Comparison of ENCODE assay signal across 9 cellular contexts in the genomic region with DNA sequence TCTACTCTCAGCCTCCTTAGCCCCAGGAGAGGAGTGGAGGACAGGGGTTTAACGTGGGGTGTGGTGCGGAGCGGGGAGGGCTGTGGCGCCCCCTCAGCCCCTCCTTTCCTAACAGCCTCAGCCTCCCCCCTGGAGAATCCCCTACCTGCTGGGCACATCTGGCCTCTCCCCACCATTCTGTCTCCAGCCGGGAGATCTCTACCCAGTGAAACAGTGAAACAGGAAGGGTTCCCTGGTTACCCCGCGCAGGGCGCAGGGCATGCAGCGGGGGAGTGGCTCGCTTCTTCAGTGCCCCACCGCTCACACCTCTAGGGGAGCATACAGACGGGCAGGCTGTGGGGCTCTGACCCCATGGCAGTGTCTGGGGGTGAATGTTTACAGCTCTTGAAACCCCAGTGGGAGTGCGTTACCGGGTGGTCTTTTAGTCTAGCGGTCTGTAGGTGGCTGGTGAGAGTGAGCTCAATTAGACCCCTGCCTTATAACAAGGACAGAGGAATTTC. TPM values are rescaled to one million over a fixed set of nuclear protein-coding genes. Genes with fewer than 3 reads are reported as not detected.
DNase-seq lines count a peak whose midpoint lies in the region; ATAC-seq and TF ChIP-seq lines count a peak whose summit lies in the region.
"Had no signal": no experiment of that assay in that cellular context is flagged by ENCODE, and none has a peak within 500 bp of the region (broad histone marks: within the 10 kb centered on the region; RNA-seq: fewer than 3 reads in every experiment).

No MANE protein-coding gene starts in this region.

- H3K36me3 ChIP-seq in A673 (ENCODE audit: insufficient read depth, low read length, poor library complexity, severe bottlenecking) (no peaks in the 10 kb centered on the region), HEK293 (ENCODE audit: control insufficient read depth in 2 of 2, insufficient read depth in 1 of 2, low read length in 2 of 2) (no peaks in the 10 kb centered on the region), mesendoderm (ENCODE audit: control insufficient read depth, insufficient read depth, low read length) (no peaks in the 10 kb centered on the region), testis (ENCODE audit: low read depth, missing control alignments) (no peaks in the 10 kb centered on the region)

- intact Hi-C loops in A673 (cut with micrococcal nuclease; ENCODE audit: unreplicated experiment), result no loop called here
- intact Hi-C loops in testis (cut with DNase I; ENCODE audit: low total_unique reads), result no loop called here

- H3K4me2 ChIP-seq in mesendoderm (ENCODE audit: low read length), result no peak overlapping the region

- no peak for DNase-seq in A673 (ENCODE audit: low spot score)
- DNase-seq in activated naive CD4-positive, alpha-beta T cell treated with anti-CD3 and anti-CD28 coated beads, Interleukin-2, amount 50 U/mL, for 72 hours (ENCODE audit: low spot score in 2 of 2), result no peak
- no peak for DNase-seq in mesendoderm
- no peak for DNase-seq in SHP77 (lab: John Stamatoyannopoulos, UW)
- DNase-seq in 8988T, result no peak
- DNase-seq in testis, result no peak
- DNase-seq: NCI-H1092 had no signal

- H3K9ac ChIP-seq in mesendoderm (ENCODE audit: low read length), result no peak overlapping the region

- H3K27ac ChIP-seq in A673 (ENCODE audit: low read depth, low read length, poor library complexity, severe bottlenecking), result peak overlapping the region; percentile 78
- no peak overlapping the region; the same call in 1 of the 2 replicates for H3K27ac ChIP-seq in HEK293 (ENCODE audit: extremely low read depth, low read depth, low read length)
- no peak overlapping the region for H3K27ac ChIP-seq in mesendoderm (ENCODE audit: low read depth, low read length)
- H3K27ac ChIP-seq in testis, result no peak overlapping the region

- no TSS peak for BruUV-seq in A673 (replicated peaks; lab: Mats Ljungman, UMichigan)

- H2BK120ac ChIP-seq in mesendoderm (ENCODE audit: low read depth, low read length), result no peak overlapping the region

- H3K4ac ChIP-seq in mesendoderm (ENCODE audit: low read depth, low read length), result no peak overlapping the region

- no peak overlapping the region for H3K18ac ChIP-seq in mesendoderm (ENCODE audit: low read length)

- no peak for TF ChIP-seq POLR2A in testis (IDR thresholded peaks at IDR 0.05)

- peak overlapping the region; percentile 60 for H3K56ac ChIP-seq in mesendoderm (ENCODE audit: low read length)

- no peak overlapping the region for H2AK5ac ChIP-seq in mesendoderm (ENCODE audit: low read length)

- no peaks in the 10 kb centered on the region for H3K36me3 Mint-ChIP-seq in activated naive CD4-positive, alpha-beta T cell treated with anti-CD3 and anti-CD28 coated beads, Interleukin-2, amount 50 U/mL, for 72 hours

- H2BK5ac ChIP-seq in mesendoderm (ENCODE audit: low read length), result no peak overlapping the region

- POLR2A ChIA-PET in A673 (lab: Charles Lee; ENCODE audit: low non-redundant PET), result no interaction called here
- POLR2A ChIA-PET in HEK293 (lab: Yijun Ruan, JAX), result no interaction called here

- no peaks in the 10 kb centered on the region for H3K9me3 Mint-ChIP-seq in activated naive CD4-positive, alpha-beta T cell treated with anti-CD3 and anti-CD28 coated beads, Interleukin-2, amount 50 U/mL, for 72 hours

- H4K8ac ChIP-seq in mesendoderm (ENCODE audit: low read depth, low read length), result no peak overlapping the region

- no peaks in the 10 kb centered on the region for H3K79me2 ChIP-seq in mesendoderm (ENCODE audit: control insufficient read depth, insufficient read depth, low read length)

- no peak overlapping the region for H2BK15ac ChIP-seq in mesendoderm (replicated peaks; ENCODE audit: low read depth)

- TF ChIP-seq CTCF in A673 (conservative IDR thresholded peaks at IDR 0.05; ENCODE audit: low read depth, low read length), result no peak
- no peak; the same call in 1 of the 2 replicates for TF ChIP-seq CTCF in HEK293 (tag by site-specific recombination; IDR thresholded peaks at IDR 0.05)
- no peak for TF ChIP-seq CTCF in testis (IDR thresholded peaks at IDR 0.05)

- H3K79me1 ChIP-seq in mesendoderm (ENCODE audit: low read length), result no peaks in the 10 kb centered on the region

- H4K5ac ChIP-seq in mesendoderm (ENCODE audit: low read length), result no peak overlapping the region

- H3K27me3 ChIP-seq in A673 (replicated peaks; ENCODE audit: insufficient read depth, low read depth, low read length, poor library complexity) (no peaks in the 10 kb centered on the region), mesendoderm (ENCODE audit: insufficient read depth, low read length, poor library complexity) (no peaks in the 10 kb centered on the region), testis (no peaks in the 10 kb centered on the region)

- no peaks in the 10 kb centered on the region for H3K9me3 ChIP-seq in A673 (ENCODE audit: low read depth, low read length, poor library complexity, severe bottlenecking)
- H3K9me3 ChIP-seq in HEK293 (ENCODE audit: control insufficient read depth, insufficient read depth, low read depth, low read length), result no peaks in the 10 kb centered on the region
- no peaks in the 10 kb centered on the region for H3K9me3 ChIP-seq in testis

- CTCF ChIA-PET in A673 (lab: Charles Lee) (no interaction called here), HEK293 (lab: Yijun Ruan, JAX) (interaction anchor here (0.6 to 1.9 kb wide), 4 partner anchors 33 to 262 kb away, joined by 3 to 11 read pairs (median 4); no protein-coding TSS in a partner anchor)

- H3K4me3 ChIP-seq in A673 (ENCODE audit: low read depth, low read length, poor library complexity, severe bottlenecking) (no peak overlapping the region), HEK293 (ENCODE audit: low read depth, low read length) (no peak overlapping the region), mesendoderm (ENCODE audit: low read length) (no peak overlapping the region), testis (no peak overlapping the region)

- H3K27ac Mint-ChIP-seq in activated naive CD4-positive, alpha-beta T cell treated with anti-CD3 and anti-CD28 coated beads, Interleukin-2, amount 50 U/mL, for 72 hours, result peak overlapping the region; percentile 79 to 88

- ATAC-seq in activated naive CD4-positive, alpha-beta T cell treated with anti-CD3 and anti-CD28 coated beads, Interleukin-2, amount 50 U/mL, for 72 hours, result no peak
- ATAC-seq in HG03457 (IDR thresholded peaks at IDR 0.05; ENCODE audit: unreplicated experiment), result no peak

- no peak overlapping the region for H3K23ac ChIP-seq in mesendoderm (ENCODE audit: low read length)

- H3K4me1 ChIP-seq in A673 (ENCODE audit: insufficient read depth, low read length, poor library complexity, severe bottlenecking), result peaks cover 39% of the 10 kb centered on the region
- no peaks in the 10 kb centered on the region for H3K4me1 ChIP-seq in HEK293 (ENCODE audit: control insufficient read depth, insufficient read depth, low read length)
- H3K4me1 ChIP-seq in mesendoderm (ENCODE audit: control insufficient read depth, low read depth, low read length), result peaks cover 15% of the 10 kb centered on the region
- H3K4me1 ChIP-seq in testis, result peaks cover 19% of the 10 kb centered on the region

- no CpG with 5 or more reads among the region's 15 CpGs for WGBS in mesendoderm (ENCODE audit: extremely low coverage, insufficient coverage, low lambda C conversion rate)
- WGBS in testis, 2 donors, result 79 to 91% methylated on average over 15 of the region's 15 CpGs

TF ChIP-seq in HEK293, 187 proteins besides CTCF, POLR2A, EP300 and RAD21:
- TF ChIP-seq ZNF48 (tag by site-specific recombination; IDR thresholded peaks at IDR 0.05) (no peak), ZIC2 (tag by site-specific recombination; IDR thresholded peaks at IDR 0.05) (peak; percentile 63), KLF16 (tag by site-specific recombination; IDR thresholded peaks at IDR 0.05) (no peak), KLF1 (tag by site-specific recombination; IDR thresholded peaks at IDR 0.05) (peak; percentile 71)

RNA-seq across cellular contexts. Expression of gene CCDC188, which starts 54.7 kb away (rescaled TPM):
- not detected in 2 replicates for total RNA-seq in A673 (2021)
- not detected for total RNA-seq in activated naive CD4-positive, alpha-beta T cell treated with anti-CD3 and anti-CD28 coated beads, Interleukin-2, amount 50 U/mL, for 72 hours
- not detected for polyA plus RNA-seq in mesendoderm (2013, experiment 1 of 2)
- polyA plus RNA-seq in mesendoderm (2013, experiment 2 of 2), result not detected
- total RNA-seq in testis, result 10 to 100 TPM; 12.2 to 33.1 TPM
- polyA plus RNA-seq in testis (ENCODE audit: insufficient read depth, low read depth, low replicate concordance), result 46.5 TPM

Comparison
In these comparisons a context has a peak if more than half of its experiments do, and no peak if none do; other contexts are left out.
1. RNA of gene CCDC188, which starts 54.7 kb away (total RNA-seq): 12.2 to 33.1 TPM in testis; not detected in activated naive CD4-positive, alpha-beta T cell treated with anti-CD3 and anti-CD28 coated beads, Interleukin-2, amount 50 U/mL, for 72 hours and not detected in A673; every median in the first group is over 10 times any median in the second.